1 cellular context compared by ENCODE assay signal in genomic region chr3:9362731-9363530, GRCh38.
TF ChIP-seq lines count a peak whose summit lies in the region.

Gene THUMPD3 (plus strand): TSS chr3:9363054. CDS start chr3:9365069, 2,015 bp downstream.

TF ChIP-seq in GM12878, 131 proteins besides CTCF, POLR2A, EP300 and RAD21 (continued from another document and continues in another):
- TF ChIP-seq PRDM15 (CRISPR knock-in tag; IDR thresholded peaks at IDR 0.05): no peak
- TF ChIP-seq CHD1 (IDR thresholded peaks at IDR 0.05; ENCODE audit: low read depth, low read length): no peak
- no peak for TF ChIP-seq SMC3 (IDR thresholded peaks at IDR 0.05; ENCODE audit: borderline replicate concordance, low read length)
- TF ChIP-seq FOXM1 (IDR thresholded peaks at IDR 0.05; ENCODE audit: low read depth, low read length): no peak
- TF ChIP-seq EED (IDR thresholded peaks at IDR 0.05; ENCODE audit: low read depth): peak; percentile 83
- peak; percentile 87 to 95 for TF ChIP-seq BHLHE40 (IDR thresholded peaks at IDR 0.05; ENCODE audit: borderline replicate concordance in 1 of 2, low read depth in 2 of 2, low read length in 1 of 2)
- no peak for TF ChIP-seq RBBP5 (conservative IDR thresholded peaks at IDR 0.05)
- peak; percentile 92 for TF ChIP-seq ZNF687 (IDR thresholded peaks at IDR 0.05)
- 0 out of 2 replicates have a peak, but pooled peaks have one; percentile 47 for TF ChIP-seq RCOR1 (conservative IDR thresholded peaks at IDR 0.05; ENCODE audit: low read depth, low read length)
- TF ChIP-seq CHD4 (IDR thresholded peaks at IDR 0.05): no peak
- TF ChIP-seq POLR2AphosphoS5 (IDR thresholded peaks at IDR 0.05; ENCODE audit: low read length): peak; percentile 97
- TF ChIP-seq FOXK2 (IDR thresholded peaks at IDR 0.05): no peak
- no peak for TF ChIP-seq YBX1 (IDR thresholded peaks at IDR 0.05)
- TF ChIP-seq BRCA1 (IDR thresholded peaks at IDR 0.05; ENCODE audit: low read depth, low read length): no peak
- TF ChIP-seq CBFB (IDR thresholded peaks at IDR 0.05; ENCODE audit: low read depth): peak; percentile 98
- TF ChIP-seq RFX5 (IDR thresholded peaks at IDR 0.05; ENCODE audit: low read depth, low read length): 0 out of 2 replicates have a peak, but pooled peaks have one; percentile 7
- TF ChIP-seq NFIC (IDR thresholded peaks at IDR 0.05; ENCODE audit: low read depth, low read length): peak; percentile 64; the same call in 1 of the 2 replicates
- TF ChIP-seq ZNF207 (IDR thresholded peaks at IDR 0.05; ENCODE audit: borderline replicate concordance): no peak; the same call in 1 of the 2 replicates
- no peak for TF ChIP-seq SUZ12 (IDR thresholded peaks at IDR 0.05; ENCODE audit: unreplicated experiment)
- peak; percentile 93 for TF ChIP-seq LARP7 (IDR thresholded peaks at IDR 0.05)
- TF ChIP-seq GATAD2B (conservative IDR thresholded peaks at IDR 0.05; ENCODE audit: low read depth): peak; percentile 72; the same call in 1 of the 2 replicates
- TF ChIP-seq BCLAF1 (IDR thresholded peaks at IDR 0.05): no peak
- TF ChIP-seq TCF12 (IDR thresholded peaks at IDR 0.05; ENCODE audit: low read depth, low read length): peak; percentile 55
- peak; percentile 74 for TF ChIP-seq CREM (IDR thresholded peaks at IDR 0.05; ENCODE audit: low read depth)
- TF ChIP-seq, protein P1, sequence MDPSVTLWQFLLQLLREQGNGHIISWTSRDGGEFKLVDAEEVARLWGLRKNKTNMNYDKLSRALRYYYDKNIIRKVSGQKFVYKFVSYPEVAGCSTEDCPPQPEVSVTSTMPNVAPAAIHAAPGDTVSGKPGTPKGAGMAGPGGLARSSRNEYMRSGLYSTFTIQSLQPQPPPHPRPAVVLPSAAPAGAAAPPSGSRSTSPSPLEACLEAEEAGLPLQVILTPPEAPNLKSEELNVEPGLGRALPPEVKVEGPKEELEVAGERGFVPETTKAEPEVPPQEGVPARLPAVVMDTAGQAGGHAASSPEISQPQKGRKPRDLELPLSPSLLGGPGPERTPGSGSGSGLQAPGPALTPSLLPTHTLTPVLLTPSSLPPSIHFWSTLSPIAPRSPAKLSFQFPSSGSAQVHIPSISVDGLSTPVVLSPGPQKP (IDR thresholded peaks at IDR 0.05; ENCODE audit: low read depth, low read length): peak; percentile 92
- peak; percentile 77 for TF ChIP-seq USF1 (IDR thresholded peaks at IDR 0.05; ENCODE audit: borderline replicate concordance, extremely low read length, insufficient read depth, low read depth, low read length)
- 0 out of 2 replicates have a peak, but pooled peaks have one; percentile 36 for TF ChIP-seq JUND (IDR thresholded peaks at IDR 0.05; ENCODE audit: low read depth, low read length)
- 0 out of 2 replicates have a peak, but pooled peaks have one; percentile 11 for TF ChIP-seq MTA3 (IDR thresholded peaks at IDR 0.05; ENCODE audit: borderline replicate concordance, low read length)
- peak; percentile 92 for TF ChIP-seq NR2C1 (IDR thresholded peaks at IDR 0.05)
- TF ChIP-seq SUPT20H (IDR thresholded peaks at IDR 0.05; ENCODE audit: borderline replicate concordance, control insufficient read depth, low read depth, low read length): no peak
- peak; percentile 93 for TF ChIP-seq IKZF1 (conservative IDR thresholded peaks at IDR 0.05)
- TF ChIP-seq, protein P2, sequence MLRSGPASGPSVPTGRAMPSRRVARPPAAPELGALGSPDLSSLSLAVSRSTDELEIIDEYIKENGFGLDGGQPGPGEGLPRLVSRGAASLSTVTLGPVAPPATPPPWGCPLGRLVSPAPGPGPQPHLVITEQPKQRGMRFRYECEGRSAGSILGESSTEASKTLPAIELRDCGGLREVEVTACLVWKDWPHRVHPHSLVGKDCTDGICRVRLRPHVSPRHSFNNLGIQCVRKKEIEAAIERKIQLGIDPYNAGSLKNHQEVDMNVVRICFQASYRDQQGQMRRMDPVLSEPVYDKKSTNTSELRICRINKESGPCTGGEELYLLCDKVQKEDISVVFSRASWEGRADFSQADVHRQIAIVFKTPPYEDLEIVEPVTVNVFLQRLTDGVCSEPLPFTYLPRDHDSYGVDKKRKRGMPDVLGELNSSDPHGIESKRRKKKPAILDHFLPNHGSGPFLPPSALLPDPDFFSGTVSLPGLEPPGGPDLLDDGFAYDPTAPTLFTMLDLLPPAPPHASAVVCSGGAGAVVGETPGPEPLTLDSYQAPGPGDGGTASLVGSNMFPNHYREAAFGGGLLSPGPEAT (IDR thresholded peaks at IDR 0.05; ENCODE audit: low read depth): peak; percentile 89
- TF ChIP-seq, protein P3, sequence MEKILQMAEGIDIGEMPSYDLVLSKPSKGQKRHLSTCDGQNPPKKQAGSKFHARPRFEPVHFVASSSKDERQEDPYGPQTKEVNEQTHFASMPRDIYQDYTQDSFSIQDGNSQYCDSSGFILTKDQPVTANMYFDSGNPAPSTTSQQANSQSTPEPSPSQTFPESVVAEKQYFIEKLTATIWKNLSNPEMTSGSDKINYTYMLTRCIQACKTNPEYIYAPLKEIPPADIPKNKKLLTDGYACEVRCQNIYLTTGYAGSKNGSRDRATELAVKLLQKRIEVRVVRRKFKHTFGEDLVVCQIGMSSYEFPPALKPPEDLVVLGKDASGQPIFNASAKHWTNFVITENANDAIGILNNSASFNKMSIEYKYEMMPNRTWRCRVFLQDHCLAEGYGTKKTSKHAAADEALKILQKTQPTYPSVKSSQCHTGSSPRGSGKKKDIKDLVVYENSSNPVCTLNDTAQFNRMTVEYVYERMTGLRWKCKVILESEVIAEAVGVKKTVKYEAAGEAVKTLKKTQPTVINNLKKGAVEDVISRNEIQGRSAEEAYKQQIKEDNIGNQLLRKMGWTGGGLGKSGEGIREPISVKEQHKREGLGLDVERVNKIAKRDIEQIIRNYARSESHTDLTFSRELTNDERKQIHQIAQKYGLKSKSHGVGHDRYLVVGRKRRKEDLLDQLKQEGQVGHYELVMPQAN (conservative IDR thresholded peaks at IDR 0.05): peak; percentile 72
- no peak for TF ChIP-seq PAX8 (IDR thresholded peaks at IDR 0.05)
- TF ChIP-seq KDM1A (IDR thresholded peaks at IDR 0.05; ENCODE audit: borderline replicate concordance): no peak
- TF ChIP-seq YY1 (IDR thresholded peaks at IDR 0.05; ENCODE audit: low read depth, low read length): peak; percentile 89
- no peak for TF ChIP-seq SKIL (IDR thresholded peaks at IDR 0.05; ENCODE audit: low read depth, poor library complexity, severe bottlenecking)
- 0 out of 2 replicates have a peak, but pooled peaks have one; percentile 11 for TF ChIP-seq CHD2 (IDR thresholded peaks at IDR 0.05; ENCODE audit: borderline replicate concordance, low read depth, low read length)
- TF ChIP-seq NR2F1 (conservative IDR thresholded peaks at IDR 0.05): peak; percentile 97
